In the genomic region with DNA sequence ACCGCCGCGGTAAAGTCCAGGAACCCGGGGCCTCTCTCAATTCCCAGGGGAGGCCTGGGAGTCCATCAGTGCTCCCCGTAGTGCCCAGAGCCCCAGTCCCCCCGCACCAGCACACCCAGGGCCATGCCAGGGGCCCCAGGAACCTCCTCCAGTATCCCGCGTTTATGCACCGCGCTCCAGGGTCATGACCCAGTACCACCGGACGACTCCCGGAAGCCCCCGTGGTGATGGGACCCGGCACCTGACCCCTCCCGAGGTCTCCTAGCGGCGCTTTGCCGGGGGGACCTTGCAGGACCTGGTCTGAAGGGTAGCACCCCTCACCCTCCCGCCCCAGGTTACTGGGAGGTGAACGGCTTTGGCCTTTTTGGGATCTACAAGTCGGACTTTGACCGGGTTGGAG, we compare ENCODE assay signal across 23 cellular contexts. TPM values are rescaled to one million over a fixed set of nuclear protein-coding genes. Genes with fewer than 3 reads are reported as not detected.
DNase-seq lines count a peak whose midpoint lies in the region; ATAC-seq, FAIRE-seq and TF ChIP-seq lines count a peak whose summit lies in the region.
"Had no signal": no experiment of that assay in that cellular context is flagged by ENCODE, and none has a peak within 500 bp of the region (broad histone marks: within the 10 kb centered on the region; RNA-seq: fewer than 3 reads in every experiment).

No MANE protein-coding gene starts in this region.

- peaks cover 0 to 6% of the 10 kb centered on the region in 2 experiments for H4K20me1 ChIP-seq in H1 (replicated peaks in 1 of 2; ENCODE audit: control insufficient read depth in 1 of 2, insufficient read depth in 2 of 2, low read length in 2 of 2)
- H4K20me1 ChIP-seq in osteoblast (ENCODE audit: insufficient read depth, low read length), result no peaks in the 10 kb centered on the region
- H4K20me1 ChIP-seq: BLaER1 treated with 17β-estradiol and CSF1 and Interleukin-3, amounts not matched to agents 10 nM and 100 nM had no signal

- H3K27ac ChIP-seq in right cardiac atrium (ENCODE audit: low read length) (no peak overlapping the region), H1 (ENCODE audit: low read depth, low read length) (no peak overlapping the region), osteoblast (ENCODE audit: low read depth, low read length) (no peak overlapping the region)
- H3K27ac ChIP-seq: BLaER1 treated with 17β-estradiol and CSF1 and Interleukin-3, amounts not matched to agents 10 nM and 100 nM; C4-2B had no signal

- ATAC-seq in right cardiac atrium (no peak), Right ventricle myocardium superior (ENCODE audit: poor library complexity) (no peak), HG02610 (IDR thresholded peaks at IDR 0.05; ENCODE audit: unreplicated experiment) (no peak)
- ATAC-seq: CD8-positive, alpha-beta T cell had no signal

- H4K91ac ChIP-seq in H1 (replicated peaks; ENCODE audit: insufficient read length, low read length), result no peak overlapping the region

- no peak overlapping the region for H3K9ac ChIP-seq in H1 (replicated peaks in 1 of 4; ENCODE audit: extremely low read depth in 1 of 4, low read depth in 3 of 4, low read length in 3 of 4)
- H3K9ac ChIP-seq: BLaER1 treated with 17β-estradiol and CSF1 and Interleukin-3, amounts not matched to agents 10 nM and 100 nM had no signal

- 93% methylated on average over 23 of the region's 23 CpGs for WGBS in right cardiac atrium
- 96% methylated on average over 10 of the region's 23 CpGs; no CpG with 5 or more reads in 1 of the 2 experiments for WGBS in H1 (ENCODE audit: extremely low coverage in 1 of 2, insufficient coverage in 1 of 2, insufficient read length in 1 of 2, insufficient replicate concordance in 2 of 2, low coverage in 1 of 2, low lambda C conversion rate in 2 of 2, missing lambda C conversion rate in 1 of 2), 2 experiments

- no peak for TF ChIP-seq RAD21 in H1 (IDR thresholded peaks at IDR 0.05 in 1 of 2, conservative IDR thresholded peaks at IDR 0.05 in 1 of 2; ENCODE audit: low read depth in 2 of 2, low read length in 2 of 2)

- H3K18ac ChIP-seq in H1 (ENCODE audit: extremely low read depth, low read length), result no peak overlapping the region

- H2BK12ac ChIP-seq in H1 (ENCODE audit: low read depth, low read length), result no peak overlapping the region

- H2BK5ac ChIP-seq in H1 (ENCODE audit: low read depth, low read length), result no peak overlapping the region

- no peak overlapping the region for H2BK120ac ChIP-seq in H1 (replicated peaks; ENCODE audit: low read depth, low read length)

- peak overlapping the region; percentile 68 for H4K8ac ChIP-seq in H1 (ENCODE audit: extremely low read depth, insufficient read depth, low read length)

- H3K79me2 ChIP-seq in H1 (ENCODE audit: control insufficient read depth in 1 of 2, insufficient read depth in 2 of 2, low read length in 2 of 2) (no peaks in the 10 kb centered on the region), osteoblast (ENCODE audit: insufficient read depth, low read length) (no peaks in the 10 kb centered on the region)

- H3K27me3 ChIP-seq in right cardiac atrium (ENCODE audit: control insufficient read depth, insufficient read depth) (no peaks in the 10 kb centered on the region), H1 (replicated peaks in 1 of 4; ENCODE audit: control insufficient read depth in 3 of 4, extremely low read depth in 1 of 4, insufficient read depth in 3 of 4, low read length in 3 of 4) (no peaks in the 10 kb centered on the region), osteoblast (ENCODE audit: insufficient read depth, low read length) (no peaks in the 10 kb centered on the region)
- H3K27me3 ChIP-seq: BE2C had no signal

- DNase-seq in right cardiac atrium (peak in 2 of 3 donors; percentile 50 to 59), Right ventricle myocardium superior (no peak), H1 (ENCODE audit: low read depth in 1 of 2, low spot score in 2 of 2) (no peak), osteoblast (ENCODE audit: insufficient read length, low spot score, missing footprints) (peak; percentile 83)
- DNase-seq in stimulated activated CD4-positive, alpha-beta T cell treated with anti-CD3 and anti-CD28 coated beads, Interleukin-12 subunit alpha, Interleukin-12 subunit beta, amount 100 ng/mL, for 4 hours, result no peak
- DNase-seq: 8988T; ACHN; BE2C; Caco-2; Calu3; CD4-positive, alpha-beta T cell; CD8-positive, alpha-beta T cell; DMS79 treated with DMSO at 0.1 percent for 48 hours; GF-D8 had no signal

- no peaks in the 10 kb centered on the region for H3K79me1 ChIP-seq in H1 (ENCODE audit: low read depth, low read length)

- peaks cover 0 to 43% (median 6%) of the 10 kb centered on the region in 4 experiments; a peak in 5 of 8 replicates for H3K36me3 ChIP-seq in H1 (ENCODE audit: control insufficient read depth in 2 of 4, insufficient read depth in 4 of 4, low read length in 3 of 4)
- H3K36me3 ChIP-seq in osteoblast (ENCODE audit: insufficient read depth, low read length), result no peaks in the 10 kb centered on the region
- H3K36me3 ChIP-seq: BE2C; BLaER1 treated with 17β-estradiol and CSF1 and Interleukin-3, amounts not matched to agents 10 nM and 100 nM had no signal

- no peak overlapping the region for H4K5ac ChIP-seq in H1 (ENCODE audit: insufficient read length, low read depth, low read length)

- TF ChIP-seq CTCF in H1 (IDR thresholded peaks at IDR 0.05; ENCODE audit: control extremely low read depth in 1 of 3, insufficient read depth in 1 of 3, low read depth in 1 of 3, low read length in 3 of 3) (no peak), osteoblast (IDR thresholded peaks at IDR 0.05; ENCODE audit: extremely low read depth, low read depth, low read length) (no peak)

- CTCF ChIA-PET in H1 (lab: Charles Lee; ENCODE audit: partially characterized antibody), result interaction anchor here (1.0 kb wide), 1 partner anchor 17 kb away, joined by 3 read pairs; no protein-coding TSS in a partner anchor

- H2AFZ ChIP-seq in H1 (ENCODE audit: low read length) (no peak overlapping the region), osteoblast (ENCODE audit: low read length) (no peak overlapping the region)

- TF ChIP-seq EP300 in H1 (IDR thresholded peaks at IDR 0.05; ENCODE audit: borderline replicate concordance in 1 of 2, low read depth in 2 of 2, low read length in 2 of 2), result no peak

- H3K4me2 ChIP-seq in H1 (ENCODE audit: insufficient read depth in 1 of 2, low read depth in 2 of 2, low read length in 2 of 2), result no peak overlapping the region
- H3K4me2 ChIP-seq in osteoblast (ENCODE audit: insufficient read depth, low read length), result no peak overlapping the region

- H3K4me1 ChIP-seq in right cardiac atrium (ENCODE audit: control insufficient read depth, insufficient read depth, low read length) (no peaks in the 10 kb centered on the region), H1 (replicated peaks in 1 of 4; ENCODE audit: control insufficient read depth in 3 of 4, insufficient read depth in 4 of 4, low read length in 3 of 4) (no peaks in the 10 kb centered on the region), osteoblast (ENCODE audit: insufficient read depth, low read length) (no peaks in the 10 kb centered on the region)
- H3K4me1 ChIP-seq: BE2C had no signal

- H3K14ac ChIP-seq in H1 (ENCODE audit: insufficient read length), result no peak overlapping the region

- no peak overlapping the region for H3K23ac ChIP-seq in H1 (ENCODE audit: insufficient read length)

- FAIRE-seq in H1 (lab: Jason Lieb, UNC), result no peak
- FAIRE-seq: A204.1, D721Med, G401.6, GM12891, GM19239 had no signal

- TF ChIP-seq POLR2A in H1 (IDR thresholded peaks at IDR 0.05; ENCODE audit: control extremely low read depth in 1 of 2, low read depth in 2 of 2, low read length in 2 of 2), result no peak

- no peaks in the 10 kb centered on the region for H3K9me3 ChIP-seq in right cardiac atrium (ENCODE audit: control insufficient read depth, low read length)
- H3K9me3 ChIP-seq in H1 (ENCODE audit: insufficient read depth in 2 of 2, low read depth in 1 of 2, low read length in 1 of 2), result peaks cover 0 to under 1% of the 10 kb centered on the region in 2 experiments; a peak in 2 of 4 replicates
- no peaks in the 10 kb centered on the region for H3K9me3 ChIP-seq in osteoblast (ENCODE audit: low read depth, low read length)
- H3K9me3 ChIP-seq: BE2C, Caco-2 had no signal

- no peak overlapping the region for H3K4me3 ChIP-seq in right cardiac atrium (ENCODE audit: low read length)
- H3K4me3 ChIP-seq in H1 (ENCODE audit: extremely low read depth in 1 of 4, insufficient read depth in 2 of 4, low read depth in 3 of 4, low read length in 4 of 4), result no peak overlapping the region
- no peak overlapping the region for H3K4me3 ChIP-seq in osteoblast (ENCODE audit: insufficient read depth, low read length)
- H3K4me3 ChIP-seq: BLaER1 treated with 17β-estradiol and CSF1 and Interleukin-3, amounts not matched to agents 10 nM and 100 nM had no signal

- no peak overlapping the region for H2BK20ac ChIP-seq in H1 (ENCODE audit: low read length)

- H2BK15ac ChIP-seq in H1 (ENCODE audit: low read length), result no peak overlapping the region

- H3K23me2 ChIP-seq in H1 (ENCODE audit: low read depth, low read length), result no peaks in the 10 kb centered on the region

- POLR2A ChIA-PET in H1 (lab: Charles Lee; ENCODE audit: partially characterized antibody), result interaction anchor here (1.3 to 1.9 kb wide), 4 partner anchors 12 to 26 kb away, joined by 3 to 6 read pairs (median 4); a partner anchor contains a TSS

- H3K56ac ChIP-seq in H1 (replicated peaks; ENCODE audit: insufficient read length, low read depth, low read length), result no peak overlapping the region

- H3K4ac ChIP-seq in H1 (replicated peaks; ENCODE audit: insufficient read length, low read depth, low read length), result no peak overlapping the region

- no peak overlapping the region for H2AK5ac ChIP-seq in H1 (ENCODE audit: low read depth, low read length)

- intact Hi-C loops in right cardiac atrium (cut with DNase I) (no loop called here), Right ventricle myocardium superior (cut with DNase I) (no loop called here)

RNA-seq across cellular contexts. Expression of a gene that starts 11.2 kb away (rescaled TPM):
- total RNA-seq in right cardiac atrium (1 to 10 TPM; 1.0 to 1.6 (median 1.3) TPM), Right ventricle myocardium superior (0.94 TPM), osteoblast (0.88 and 2.2 TPM in 2 replicates)
- polyA plus RNA-seq in right cardiac atrium (2.5 TPM), H1 (2011; rRNA removed) (40.9 and 69.4 TPM in 2 replicates)
- 76.3 and 89.0 TPM in 2 replicates for total RNA-seq in H1 (2021; fragmentation: NEBNext Ultra II Directional; extraction: Animal tissue kit (Norgen Biotek cat#: 25700))
- 62.2 TPM for polyA plus RNA-seq in H1 (2011; cell fraction: cytosol; rRNA removed)
- 329 TPM for polyA plus RNA-seq in H1 (2011; cell fraction: nucleus; rRNA removed)
- 55.4 to 118 TPM (median 90.1 TPM) in 4 replicates for polyA plus RNA-seq in H1 (2012, experiment 1 of 2)
- 69.9 TPM for polyA plus RNA-seq in H1 (2012, experiment 2 of 2)
- polyA plus RNA-seq in H1 (2013, experiment 1 of 2), result 55.2 TPM
- polyA plus RNA-seq in H1 (2013, experiment 2 of 2), result 48.0 TPM
- polyA minus RNA-seq in H1 (2011; rRNA and poly(A)+ RNA removed), result 6.4 and 7.0 TPM in 2 replicates
- 19.7 TPM for polyA minus RNA-seq in H1 (2011; cell fraction: cytosol; rRNA and poly(A)+ RNA removed)
- 37.0 TPM for polyA minus RNA-seq in H1 (2011; cell fraction: nucleus; rRNA and poly(A)+ RNA removed)

RNA-seq across cellular contexts. Expression of a gene that starts 13.5 kb away (rescaled TPM):
- under 1 TPM; 0.26 to 0.88 (median 0.63) TPM for total RNA-seq in right cardiac atrium
- 0.36 TPM for polyA plus RNA-seq in right cardiac atrium
- 0.86 TPM for total RNA-seq in Right ventricle myocardium superior
- 28.5 and 28.7 TPM in 2 replicates for total RNA-seq in H1 (2021; fragmentation: NEBNext Ultra II Directional; extraction: Animal tissue kit (Norgen Biotek cat#: 25700))
- 16.7 and 28.0 TPM in 2 replicates for polyA plus RNA-seq in H1 (2011; rRNA removed)
- 25.0 TPM for polyA plus RNA-seq in H1 (2011; cell fraction: cytosol; rRNA removed)
- polyA plus RNA-seq in H1 (2011; cell fraction: nucleus; rRNA removed), result 35.4 TPM
- 10.9 to 22.0 TPM (median 18.8 TPM) in 4 replicates for polyA plus RNA-seq in H1 (2012, experiment 1 of 2)
- 14.5 TPM for polyA plus RNA-seq in H1 (2012, experiment 2 of 2)
- 11.0 TPM for polyA plus RNA-seq in H1 (2013, experiment 1 of 2)
- polyA plus RNA-seq in H1 (2013, experiment 2 of 2), result 12.3 TPM
- polyA minus RNA-seq in H1 (2011; rRNA and poly(A)+ RNA removed), result 11.3 and 13.9 TPM in 2 replicates
- 33.5 TPM for polyA minus RNA-seq in H1 (2011; cell fraction: cytosol; rRNA and poly(A)+ RNA removed)
- 11.1 TPM for polyA minus RNA-seq in H1 (2011; cell fraction: nucleus; rRNA and poly(A)+ RNA removed)
- total RNA-seq in osteoblast, result 0.88 and 2.5 TPM in 2 replicates
- total RNA-seq: A673 had no signal

RNA-seq across cellular contexts. Expression of a gene that starts 34.3 kb away (rescaled TPM):
- total RNA-seq in right cardiac atrium, result 10 to 100 TPM; 28.6 to 42.4 (median 35.1) TPM
- polyA plus RNA-seq in right cardiac atrium, result 61.8 TPM
- total RNA-seq in Right ventricle myocardium superior, result 38.6 TPM
- total RNA-seq in H1 (2021; fragmentation: NEBNext Ultra II Directional; extraction: Animal tissue kit (Norgen Biotek cat#: 25700)), result 66.3 and 68.9 TPM in 2 replicates
- 55.2 and 94.2 TPM in 2 replicates for polyA plus RNA-seq in H1 (2011; rRNA removed)
- 57.0 TPM for polyA plus RNA-seq in H1 (2011; cell fraction: cytosol; rRNA removed)
- 133 TPM for polyA plus RNA-seq in H1 (2011; cell fraction: nucleus; rRNA removed)
- 35.4 to 56.4 TPM (median 48.3 TPM) in 4 replicates for polyA plus RNA-seq in H1 (2012, experiment 1 of 2)
- 55.4 TPM for polyA plus RNA-seq in H1 (2012, experiment 2 of 2)
- 51.9 TPM for polyA plus RNA-seq in H1 (2013, experiment 1 of 2)
- polyA plus RNA-seq in H1 (2013, experiment 2 of 2), result 52.5 TPM
- 13.0 and 16.6 TPM in 2 replicates for polyA minus RNA-seq in H1 (2011; rRNA and poly(A)+ RNA removed)
- polyA minus RNA-seq in H1 (2011; cell fraction: cytosol; rRNA and poly(A)+ RNA removed), result 26.2 TPM
- polyA minus RNA-seq in H1 (2011; cell fraction: nucleus; rRNA and poly(A)+ RNA removed), result 24.8 TPM
- 10.9 and 14.5 TPM in 2 replicates for total RNA-seq in osteoblast

RNA-seq across cellular contexts. Expression of a gene that starts 59.8 kb away (rescaled TPM):
- total RNA-seq in right cardiac atrium, result 100 to 1,000 TPM; 263 to 569 (median 519) TPM
- polyA plus RNA-seq in right cardiac atrium, result 749 TPM
- 287 TPM for total RNA-seq in Right ventricle myocardium superior
- total RNA-seq in H1 (2021; fragmentation: NEBNext Ultra II Directional; extraction: Animal tissue kit (Norgen Biotek cat#: 25700)), result 230 and 238 TPM in 2 replicates
- polyA plus RNA-seq in H1 (2011; rRNA removed), result 666 and 779 TPM in 2 replicates
- 365 TPM for polyA plus RNA-seq in H1 (2011; cell fraction: cytosol; rRNA removed)
- polyA plus RNA-seq in H1 (2011; cell fraction: nucleus; rRNA removed), result 320 TPM
- polyA plus RNA-seq in H1 (2012, experiment 1 of 2), result 512 to 625 TPM (median 570 TPM) in 4 replicates
- 529 TPM for polyA plus RNA-seq in H1 (2012, experiment 2 of 2)
- 497 TPM for polyA plus RNA-seq in H1 (2013, experiment 1 of 2)
- 568 TPM for polyA plus RNA-seq in H1 (2013, experiment 2 of 2)
- 133 and 217 TPM in 2 replicates for polyA minus RNA-seq in H1 (2011; rRNA and poly(A)+ RNA removed)
- 219 TPM for polyA minus RNA-seq in H1 (2011; cell fraction: cytosol; rRNA and poly(A)+ RNA removed)
- polyA minus RNA-seq in H1 (2011; cell fraction: nucleus; rRNA and poly(A)+ RNA removed), result 99.5 TPM
- 98.4 and 116 TPM in 2 replicates for total RNA-seq in osteoblast

Comparison
In these comparisons a context has a peak if more than half of its experiments do, and no peak if none do; other contexts are left out.
1. DNase-seq: peak in right cardiac atrium (2 of 3) and osteoblast (single experiment); none in Right ventricle myocardium superior (single experiment), H1 (0 of 2) and stimulated activated CD4-positive, alpha-beta T cell treated with anti-CD3 and anti-CD28 coated beads, Interleukin-12 subunit alpha, Interleukin-12 subunit beta, amount 100 ng/mL, for 4 hours (single experiment).
2. RNA of a gene that starts 11.2 kb away (total RNA-seq): 76.3 to 89.0 TPM in H1; 0.88 to 2.2 TPM in osteoblast, 1.0 to 1.6 TPM in right cardiac atrium and 0.94 TPM in Right ventricle myocardium superior (single experiment); every median in the first group is over 10 times any median in the second.